1 cellular context compared by ENCODE assay signal in the genomic region with DNA sequence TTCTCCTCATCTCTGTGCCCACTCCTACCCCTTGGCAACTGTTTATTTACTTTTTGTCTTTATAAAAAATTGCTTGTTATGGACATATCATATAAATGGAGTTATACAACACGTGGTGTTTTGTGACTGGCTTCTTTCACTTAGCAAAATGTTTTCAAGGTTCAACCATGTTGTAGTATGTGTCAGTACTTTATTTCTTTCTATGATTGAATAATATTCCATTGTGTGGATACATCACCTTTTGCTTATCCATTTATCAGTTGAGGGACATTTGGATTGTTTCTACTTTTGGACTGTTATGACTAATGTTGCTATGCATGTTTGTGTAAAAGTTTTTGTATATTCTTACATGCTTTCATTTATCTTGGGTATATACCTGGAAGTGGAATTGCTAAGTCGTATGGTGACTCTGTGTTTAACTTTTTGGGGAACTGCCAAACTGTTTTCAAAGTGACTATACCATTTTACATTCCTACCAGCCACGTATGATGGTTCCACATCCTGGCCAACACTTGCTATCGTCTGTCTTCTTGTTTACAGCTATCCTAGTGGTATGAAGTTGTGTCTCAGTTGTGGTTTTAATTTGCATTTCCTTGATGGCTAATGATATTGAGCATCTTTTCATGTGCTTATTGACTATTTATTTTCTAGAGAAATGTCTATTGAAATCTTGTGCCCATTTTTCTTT.
TF ChIP-seq lines count a peak whose summit lies in the region.

No MANE protein-coding gene starts in this region.

TF ChIP-seq in SK-N-SH, 30 proteins besides CTCF, POLR2A, EP300 and RAD21 (continued from another document):
- TF ChIP-seq NFIC (IDR thresholded peaks at IDR 0.05; ENCODE audit: borderline replicate concordance) (peak; percentile 78), TCF12 (IDR thresholded peaks at IDR 0.05) (peak; percentile 60), MAX (IDR thresholded peaks at IDR 0.05; ENCODE audit: low read depth) (no peak), FOSL2 (IDR thresholded peaks at IDR 0.05; ENCODE audit: borderline replicate concordance, low read depth) (peak; percentile 46; the same call in 1 of the 2 replicates)
